ENCODE assay signal across 28 cellular contexts in the genomic region with DNA sequence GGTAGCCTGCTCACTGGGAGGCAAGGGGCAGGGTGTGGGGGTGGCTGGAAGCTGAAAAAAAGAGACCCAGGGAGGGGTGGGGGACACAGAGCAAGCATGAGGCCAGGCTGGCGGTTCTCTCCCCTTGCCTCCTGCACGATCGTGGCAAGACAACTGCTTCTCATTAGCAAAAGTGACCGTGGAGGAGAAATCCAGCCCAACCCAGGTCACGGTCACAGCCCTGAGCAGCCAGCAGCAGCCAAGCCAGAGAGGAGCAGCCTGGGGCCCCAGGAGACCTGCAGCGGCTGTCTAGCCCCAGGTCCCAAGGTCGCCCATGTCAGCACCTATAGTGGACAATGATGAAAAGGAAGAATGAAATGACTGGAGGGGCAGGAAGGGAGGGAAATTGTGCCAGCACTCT.
"Had no signal": no experiment of that assay in that cellular context is flagged by ENCODE, and none has a peak within 500 bp of the region (broad histone marks: within the 10 kb centered on the region; RNA-seq: fewer than 3 reads in every experiment).

No MANE protein-coding gene starts in this region.

- H3K9me3 Mint-ChIP-seq: activated B cell treated with CpG ODN at 0.5 μM for 24 hours; activated CD4-positive, alpha-beta memory T cell treated with anti-CD3 and anti-CD28 coated beads, Interleukin-2, amount 10 ng/mL, durations not matched to agents 7 days and 5 days; activated naive CD4-positive, alpha-beta T cell treated with anti-CD3 and anti-CD28 coated beads, Interleukin-2, amount 10 ng/mL, durations not matched to agents 7 days and 5 days; activated naive CD8-positive, alpha-beta T cell treated with anti-CD3 and anti-CD28 coated beads for 36 hours; activated T-helper 17 cell treated with anti-CD3 and anti-CD28 coated beads, Interleukin-2, amount 50 U/mL, for 72 hours; T-cell had no signal

- H3K36me3 Mint-ChIP-seq: activated naive CD4-positive, alpha-beta T cell treated with anti-CD3 and anti-CD28 coated beads, Interleukin-2, amount 10 ng/mL, durations not matched to agents 7 days and 5 days; activated naive CD8-positive, alpha-beta T cell treated with anti-CD3 and anti-CD28 coated beads for 36 hours; T-cell had no signal

- H3K4me3 Mint-ChIP-seq: activated B cell treated with CpG ODN at 0.5 μM for 24 hours; activated CD4-positive, alpha-beta memory T cell treated with anti-CD3 and anti-CD28 coated beads, Interleukin-2, amount 10 ng/mL, durations not matched to agents 7 days and 5 days; activated naive CD4-positive, alpha-beta T cell treated with anti-CD3 and anti-CD28 coated beads, Interleukin-2, amount 10 ng/mL, durations not matched to agents 7 days and 5 days; activated naive CD8-positive, alpha-beta T cell treated with anti-CD3 and anti-CD28 coated beads for 36 hours; activated T-helper 17 cell treated with anti-CD3 and anti-CD28 coated beads, Interleukin-2, amount 50 U/mL, for 72 hours; T-cell had no signal

- DNase-seq: activated B cell treated with CpG ODN at 0.5 μM for 24 hours; activated CD4-positive, alpha-beta memory T cell treated with anti-CD3 and anti-CD28 coated beads, Interleukin-2, amount 10 ng/mL, durations not matched to agents 7 days and 5 days; activated CD4-positive, alpha-beta T cell treated with anti-CD3 and anti-CD28 coated beads for 1 hour; activated CD4-positive, alpha-beta T cell treated with anti-CD3 and anti-CD28 coated beads, Interleukin-2, amount 50 U/mL, for 1 hour; activated gamma-delta T cell; activated naive CD4-positive, alpha-beta T cell treated with anti-CD3 and anti-CD28 coated beads, Interleukin-2, amount 10 ng/mL, durations not matched to agents 7 days and 5 days; activated naive CD8-positive, alpha-beta T cell treated with anti-CD3 and anti-CD28 coated beads for 36 hours; activated T-cell treated with anti-CD3 and anti-CD28 coated beads for 4 hours; activated T-cell treated with anti-CD3 and anti-CD28 coated beads, Interleukin-2, amount 50 U/mL, for 48 hours; brain microvascular endothelial cell; caudate nucleus; MG63; MV-4-11; NCI-H1092 treated with DMSO at 0.1 percent for 48 hours; NCI-H1417 treated with DMSO at 0.1 percent for 48 hours; NCI-H1694; NCI-H2029; NCI-H2107; NCI-H2171 treated with DMSO at 0.1 percent for 48 hours; NCI-H345; NCI-H510A; NCI-H526 treated with DMSO at 0.1 percent for 48 hours; PC-9; SHP77 treated with DMSO at 0.1 percent for 48 hours; T-cell; T-helper 2 cell; T1000 had no signal

- ATAC-seq: activated T-helper 17 cell treated with anti-CD3 and anti-CD28 coated beads, Interleukin-2, amount 50 U/mL, for 72 hours; T-cell had no signal

- H3K36me3 ChIP-seq: brain microvascular endothelial cell, MG63 had no signal

- H3K9me3 ChIP-seq: MG63 had no signal

- H3K4me3 ChIP-seq: MG63, PC-9 had no signal

- H3K27me3 ChIP-seq: MG63 had no signal

- H3K27ac Mint-ChIP-seq: activated B cell treated with CpG ODN at 0.5 μM for 24 hours; activated CD4-positive, alpha-beta memory T cell treated with anti-CD3 and anti-CD28 coated beads, Interleukin-2, amount 10 ng/mL, durations not matched to agents 7 days and 5 days; activated naive CD4-positive, alpha-beta T cell treated with anti-CD3 and anti-CD28 coated beads, Interleukin-2, amount 10 ng/mL, durations not matched to agents 7 days and 5 days; activated naive CD8-positive, alpha-beta T cell treated with anti-CD3 and anti-CD28 coated beads for 36 hours; activated T-helper 17 cell treated with anti-CD3 and anti-CD28 coated beads, Interleukin-2, amount 50 U/mL, for 72 hours; T-cell had no signal

- H3K4me2 ChIP-seq: PC-9 had no signal

- H3K4me1 Mint-ChIP-seq: activated B cell treated with CpG ODN at 0.5 μM for 24 hours; activated CD4-positive, alpha-beta memory T cell treated with anti-CD3 and anti-CD28 coated beads, Interleukin-2, amount 10 ng/mL, durations not matched to agents 7 days and 5 days; activated naive CD4-positive, alpha-beta T cell treated with anti-CD3 and anti-CD28 coated beads, Interleukin-2, amount 10 ng/mL, durations not matched to agents 7 days and 5 days; activated naive CD8-positive, alpha-beta T cell treated with anti-CD3 and anti-CD28 coated beads for 36 hours; activated T-helper 17 cell treated with anti-CD3 and anti-CD28 coated beads, Interleukin-2, amount 50 U/mL, for 72 hours had no signal

- H2AFZ ChIP-seq: PC-9 had no signal

- H3K27ac ChIP-seq: brain microvascular endothelial cell, PC-9 had no signal
